ENCODE assay signal across 8 cellular contexts in genomic region chr14:64465208-64465821, GRCh38. TPM values are rescaled to one million over a fixed set of nuclear protein-coding genes. Genes with fewer than 3 reads are reported as not detected.
DNase-seq lines count a peak whose midpoint lies in the region; ATAC-seq, FAIRE-seq and TF ChIP-seq lines count a peak whose summit lies in the region.

AKAP5 (plus strand) TSS chr14:64465499; CDS start chr14:64468395, 2,896 bp downstream.

- CTCF ChIA-PET in K562 (lab: Yijun Ruan, JAX; ENCODE audit: low intra/inter-chr PET ratio), result no interaction called here

- H3K27ac ChIP-seq in K562 (ENCODE audit: extremely low read depth, low read depth, low read length), result no peak within 1 kb of the TSS

- TF ChIP-seq EP300 in K562 (IDR thresholded peaks at IDR 0.05; ENCODE audit: low read length), result no peak

- DNase-seq in DMS114 treated with DMSO at 0.1 percent for 48 hours (lab: John Stamatoyannopoulos, UW; ENCODE audit: unreplicated experiment) (peak; percentile 7), T1000 (lab: John Stamatoyannopoulos, UW) (peak; percentile 5), K562 (ENCODE audit: extremely low read depth in 1 of 4, low spot score in 3 of 4) (peak; percentile 60 to 88 (median 82)), iPS-NIHi7 (ENCODE audit: extremely low spot score) (peak; percentile 96), superior temporal gyrus (ENCODE audit: extremely low spot score) (no peak)
- DNase-seq in stimulated activated CD4-positive, alpha-beta T cell treated with anti-CD3 and anti-CD28 coated beads, Interleukin-12 subunit alpha, Interleukin-12 subunit beta, amount 100 ng/mL, for 24 hours (ENCODE audit: low read depth in 2 of 2), result peak; percentile 21 to 41

- H2AFZ ChIP-seq in Loucy (ENCODE audit: low read length), result peak within 1 kb of the TSS; percentile 94
- peak within 1 kb of the TSS; percentile 62 for H2AFZ ChIP-seq in K562 (ENCODE audit: low read depth, low read length)

- H3K79me2 ChIP-seq in Loucy (ENCODE audit: insufficient read depth, low read length), result peaks cover 20% of the 10 kb centered on the region; the same call in 1 of the 2 replicates
- no peaks in the 10 kb centered on the region for H3K79me2 ChIP-seq in K562 (ENCODE audit: control insufficient read depth, insufficient read depth, low read length)

- TF ChIP-seq POLR2A in K562 (conservative IDR thresholded peaks at IDR 0.05), result no peak

- no peaks in the 10 kb centered on the region for H3K9me1 ChIP-seq in K562 (ENCODE audit: control insufficient read depth, insufficient read depth, low read length)

- peak; percentile 50 for ATAC-seq in GM21515 (IDR thresholded peaks at IDR 0.05; ENCODE audit: unreplicated experiment)
- peak; percentile 94 for ATAC-seq in K562

- H3F3A ChIP-seq in Loucy (ENCODE audit: low read depth), result peaks cover 6% of the 10 kb centered on the region; the same call in 1 of the 2 replicates

- peak within 1 kb of the TSS; percentile 96 for H3K4me2 ChIP-seq in Loucy (ENCODE audit: low read depth, low read length, poor library complexity, severe bottlenecking)
- peak within 1 kb of the TSS; percentile 69 for H3K4me2 ChIP-seq in K562 (ENCODE audit: insufficient read depth, low read length)

- intact Hi-C loops in K562 (cut with micrococcal nuclease), result loop anchor here (5.0 kb wide), 1 partner anchor 42 kb away; no protein-coding TSS in a partner anchor

- H3K9ac ChIP-seq in Loucy (ENCODE audit: low read depth, low read length, poor library complexity, severe bottlenecking) (peak within 1 kb of the TSS; percentile 75), K562 (ENCODE audit: insufficient read depth in 1 of 2, low read depth in 2 of 2, low read length in 2 of 2) (peak within 1 kb of the TSS; percentile 30 to 90; a peak in 3 of 4 replicates)

- H3K9me3 ChIP-seq in Loucy (ENCODE audit: insufficient read depth, low read depth, low read length), result no peaks in the 10 kb centered on the region
- no peaks in the 10 kb centered on the region for H3K9me3 ChIP-seq in K562 (replicated peaks; ENCODE audit: control insufficient read depth, insufficient read depth, low read depth, low read length)

- no TSS peak for BruUV-seq in K562 (replicated peaks; lab: Mats Ljungman, UMichigan)

- H3K4me3 ChIP-seq in Loucy (ENCODE audit: low read length, poor library complexity, severe bottlenecking) (peak within 1 kb of the TSS; percentile 86), K562 (peak within 1 kb of the TSS; percentile 57)

- no peak for TF ChIP-seq RAD21 in K562 (CRISPR knock-in tag; conservative IDR thresholded peaks at IDR 0.05 in 1 of 2, IDR thresholded peaks at IDR 0.05 in 1 of 2)

- FAIRE-seq in K562 (lab: Jason Lieb, UNC), result no peak

- 4% methylated on average over 13 of the region's 71 CpGs for WGBS in K562 (ENCODE audit: insufficient coverage, low coverage, missing lambda C conversion rate)

- TF ChIP-seq CTCF in Loucy (conservative IDR thresholded peaks at IDR 0.05; ENCODE audit: low read length) (no peak), K562 (IDR thresholded peaks at IDR 0.05 in 2 of 3, conservative IDR thresholded peaks at IDR 0.05 in 1 of 3; ENCODE audit: insufficient read depth in 2 of 3, low read depth in 1 of 3, low read length in 3 of 3) (no peak)

- peaks cover 38% of the 10 kb centered on the region for H3K4me1 ChIP-seq in Loucy (ENCODE audit: insufficient read depth, low read length, poor library complexity, severe bottlenecking)
- H3K4me1 ChIP-seq in K562 (replicated peaks in 1 of 2; ENCODE audit: control insufficient read depth in 2 of 2, insufficient read depth in 2 of 2, low read length in 2 of 2), result peaks cover 8 to 9% of the 10 kb centered on the region in 2 experiments; a peak in 4 of 5 replicates

- POLR2A ChIA-PET in K562 (lab: Yijun Ruan, JAX), result interaction anchor here (0.6 to 1.5 kb wide), 5 partner anchors 9 to 674 kb away, joined by 3 read pairs; no protein-coding TSS in a partner anchor

- in situ Hi-C loops in K562 (cut with MboI), result loop anchor here (10.0 kb wide), 1 partner anchor 121 kb away; no protein-coding TSS in a partner anchor

- H4K20me1 ChIP-seq in Loucy (ENCODE audit: insufficient read depth, low read length, poor library complexity, severe bottlenecking) (peaks cover 14% of the 10 kb centered on the region), K562 (replicated peaks; ENCODE audit: control insufficient read depth, insufficient read depth, low read length) (no peaks in the 10 kb centered on the region; the same call in 1 of the 2 replicates)

- H3K36me3 ChIP-seq in Loucy (ENCODE audit: insufficient read depth, low read length), result no peaks in the 10 kb centered on the region
- H3K36me3 ChIP-seq in K562 (ENCODE audit: control insufficient read depth, insufficient read depth, low read length), result peaks cover 4% of the 10 kb centered on the region; the same call in 1 of the 3 replicates

- H3K27me3 ChIP-seq in Loucy (ENCODE audit: insufficient read depth, low read length, poor library complexity, severe bottlenecking) (no peaks in the 10 kb centered on the region), K562 (ENCODE audit: control insufficient read depth in 2 of 2, insufficient read depth in 2 of 2, low read length in 2 of 2) (no peaks in the 10 kb centered on the region)

- no peaks in the 10 kb centered on the region for H3K9me2 ChIP-seq in Loucy (replicated peaks; ENCODE audit: low read depth, low read length)

TF ChIP-seq in K562, 482 proteins besides CTCF, POLR2A, EP300 and RAD21 (continues in another document):
- TF ChIP-seq FOXK1 (CRISPR knock-in tag; IDR thresholded peaks at IDR 0.05; ENCODE audit: borderline replicate concordance) (no peak), BMI1 (IDR thresholded peaks at IDR 0.05; ENCODE audit: low read length) (no peak), PBX2 (CRISPR knock-in tag; IDR thresholded peaks at IDR 0.05; ENCODE audit: low read depth) (peak; percentile 28; the same call in 1 of the 2 replicates), PBX2 (tag; conservative IDR thresholded peaks at IDR 0.05; ENCODE audit: low read depth) (no peak), NFYB (IDR thresholded peaks at IDR 0.05; ENCODE audit: extremely low read depth, insufficient read length) (peak; percentile 42), CBFB (CRISPR knock-in tag; IDR thresholded peaks at IDR 0.05) (no peak), RBBP5 (IDR thresholded peaks at IDR 0.05; ENCODE audit: borderline replicate concordance, insufficient read depth, low read length, poor library complexity, severe bottlenecking) (peak; percentile 54), NFATC3 (IDR thresholded peaks at IDR 0.05) (no peak), RBM25 (IDR thresholded peaks at IDR 0.05; ENCODE audit: low read depth, low read length, severe bottlenecking) (peak; percentile 63), VEZF1 (CRISPR knock-in tag; IDR thresholded peaks at IDR 0.05) (peak; percentile 77), ADNP (tag; IDR thresholded peaks at IDR 0.05) (no peak), ZNF707 (CRISPR knock-in tag; conservative IDR thresholded peaks at IDR 0.05) (no peak), ZNF586 (CRISPR knock-in tag; conservative IDR thresholded peaks at IDR 0.05) (no peak), NCOA4 (IDR thresholded peaks at IDR 0.05; ENCODE audit: partially characterized antibody) (no peak)

RNA-seq across cellular contexts. Expression of gene AKAP5, which starts in this region (rescaled TPM):
- total RNA-seq in K562 (2011; cell fraction: chromatin; rRNA removed; ENCODE audit: low replicate concordance), result 0.25 and 1.1 TPM in 2 replicates
- total RNA-seq in K562 (2011; cell fraction: nucleolus; rRNA removed), result 0.13 and 0.17 TPM in 2 replicates
- 0.73 and 1.3 TPM in 2 replicates for total RNA-seq in K562 (2011; cell fraction: nucleoplasm; rRNA removed)
- total RNA-seq in K562 (2014; rRNA removed) (0.41 and 0.50 TPM in 2 replicates), K562 (2014; rRNA removed; fragmentation: Illumina TruSeq; extraction: Trizol) (0.61 and 0.76 TPM in 2 replicates), K562 (2015; rRNA removed; fragmentation: Illumina TruSeq; extraction: Trizol) (0.75 and 0.94 TPM in 2 replicates), K562 (2021) (0.35 and 0.40 TPM in 2 replicates)
- polyA plus RNA-seq in K562 (2011; rRNA removed) (0.12 and 0.24 TPM in 2 replicates), K562 (2014; fragmentation: Illumina TruSeq; extraction: Trizol) (0.32 and 0.34 TPM in 2 replicates), K562 (2014; fragmentation: Nextera tagmentation; extraction: Ambion mirVana) (under 1 TPM; 0.06 to 0.07 TPM), K562 (2014; rRNA removed) (0.11 and 0.40 TPM in 2 replicates)
- 0.07 TPM in 2 replicates for polyA plus RNA-seq in K562 (2011; cell fraction: cytosol; rRNA removed)
- 0.06 and 0.11 TPM in 2 replicates for polyA plus RNA-seq in K562 (2011; cell fraction: nucleus; rRNA removed)
- polyA plus RNA-seq in K562 (2012), result 0.30 and 0.50 TPM in 2 replicates
- polyA minus RNA-seq in K562 (2011; rRNA and poly(A)+ RNA removed), result 0.48 and 0.63 TPM in 2 replicates
- 0.48 TPM in 1 of 2 replicates, not detected in the other for polyA minus RNA-seq in K562 (2011; cell fraction: cytosol; rRNA and poly(A)+ RNA removed)
- 0.27 and 0.78 TPM in 2 replicates for polyA minus RNA-seq in K562 (2011; cell fraction: nucleus; rRNA and poly(A)+ RNA removed)
